In the genomic region with DNA sequence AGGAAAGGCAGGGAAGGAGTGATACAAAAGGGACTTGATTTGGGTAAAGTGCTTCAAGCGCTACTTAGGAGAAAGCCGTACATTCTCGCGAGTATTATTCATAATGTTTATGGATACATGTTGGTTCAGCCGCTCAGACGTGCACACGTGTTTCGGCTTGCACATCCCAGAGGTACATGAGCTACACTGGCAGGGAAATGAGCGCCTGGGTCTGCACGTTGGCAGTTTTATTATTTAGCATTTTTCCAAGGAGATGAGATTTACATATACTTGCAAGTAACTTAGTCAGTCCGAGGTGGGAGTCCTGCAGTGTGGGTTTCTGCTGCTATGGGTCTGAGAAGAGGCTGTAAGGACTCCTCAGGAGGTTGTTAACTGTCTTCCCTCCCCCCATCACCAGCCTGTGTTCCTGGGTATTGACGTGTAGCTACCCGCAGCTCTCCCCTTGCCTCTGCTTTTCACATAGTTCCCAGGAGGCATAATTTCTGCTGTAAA, we compare ENCODE assay signal across 8 cellular contexts. TPM values are rescaled to one million over a fixed set of nuclear protein-coding genes. Genes with fewer than 3 reads are reported as not detected.
DNase-seq lines count a peak whose midpoint lies in the region; ATAC-seq and TF ChIP-seq lines count a peak whose summit lies in the region.

No MANE protein-coding gene starts in this region.

- H2BK15ac ChIP-seq in IMR-90 (ENCODE audit: low read depth, low read length), result no peak overlapping the region

- H3K4ac ChIP-seq in IMR-90 (ENCODE audit: low read depth, low read length), result no peak overlapping the region

- CTCF ChIA-PET in CD8-positive, alpha-beta T cell (lab: Charles Lee), result interaction anchor here (1.0 to 4.4 kb wide), 15 partner anchors 10 to 515 kb away, joined by 3 to 24 read pairs (median 4); no protein-coding TSS in a partner anchor
- CTCF ChIA-PET in IMR-90 (lab: Yijun Ruan, JAX), result interaction anchor here (0.7 kb wide), 1 partner anchor 138 kb away, joined by 3 read pairs; no protein-coding TSS in a partner anchor

- WGBS in IMR-90 (ENCODE audit: extremely low coverage in 2 of 2, insufficient read length in 1 of 2), 2 experiments, result 25% methylated on average over 6 of the region's 13 CpGs; no CpG with 5 or more reads in 1 of the 2 experiments

- no peaks in the 10 kb centered on the region for H3K27me3 Mint-ChIP-seq in CD8-positive, alpha-beta T cell (ENCODE audit: low read depth)
- H3K27me3 Mint-ChIP-seq in activated T-cell treated with anti-CD3 and anti-CD28 coated beads, Interleukin-2, amount 50 U/mL, for 72 hours (ENCODE audit: low read depth), result no peaks in the 10 kb centered on the region
- peaks cover 11% of the 10 kb centered on the region in 2 donors for H3K27me3 Mint-ChIP-seq in stimulated activated naive B cell treated with anti-CD40 and anti-IgM and Interleukin-4, amounts not matched to agents 10 μg/mL and 1 μg/mL and 100 μg/mL, for 72 hours

- H2AK5ac ChIP-seq in IMR-90 (ENCODE audit: low read depth, low read length), result no peak overlapping the region

- H3K4me2 ChIP-seq in IMR-90 (ENCODE audit: low read depth, low read length), result no peak overlapping the region; the same call in 1 of the 2 replicates

- no peak overlapping the region for H2BK20ac ChIP-seq in IMR-90 (ENCODE audit: low read depth, low read length)

- no peak for TF ChIP-seq POLR2A in IMR-90 (IDR thresholded peaks at IDR 0.05; ENCODE audit: low read depth, low read length)

- H3K4me3 ChIP-seq in CD8-positive, alpha-beta T cell (ENCODE audit: low read depth, low read length), result peak overlapping the region; percentile 90
- H3K4me3 ChIP-seq in IMR-90 (ENCODE audit: insufficient read depth, low read depth, low read length), result no peak overlapping the region
- H3K4me3 ChIP-seq in iPS-11a (ENCODE audit: low read depth, low read length), result peak overlapping the region; percentile 52

- H3K9me1 ChIP-seq in IMR-90 (ENCODE audit: insufficient read depth, low read length), result no peaks in the 10 kb centered on the region

- H3K18ac ChIP-seq in IMR-90 (ENCODE audit: low read depth, low read length), result no peak overlapping the region

- H3K14ac ChIP-seq in IMR-90 (replicated peaks; ENCODE audit: low read depth, low read length), result no peak overlapping the region

- no peaks in the 10 kb centered on the region for H3K9me3 Mint-ChIP-seq in CD8-positive, alpha-beta T cell
- H3K9me3 Mint-ChIP-seq in activated T-cell treated with anti-CD3 and anti-CD28 coated beads, Interleukin-2, amount 50 U/mL, for 72 hours, result no peaks in the 10 kb centered on the region
- peaks cover 0 to 2% of the 10 kb centered on the region in 2 donors for H3K9me3 Mint-ChIP-seq in stimulated activated naive B cell treated with anti-CD40 and anti-IgM and Interleukin-4, amounts not matched to agents 10 μg/mL and 1 μg/mL and 100 μg/mL, for 72 hours

- H3K56ac ChIP-seq in IMR-90 (ENCODE audit: extremely low read depth, insufficient read depth, low read length), result no peak overlapping the region

- no peak overlapping the region for H3K9ac ChIP-seq in IMR-90 (ENCODE audit: low read depth, low read length)

- H3K23ac ChIP-seq in IMR-90 (ENCODE audit: low read depth, low read length), result no peak overlapping the region

- H3K36me3 Mint-ChIP-seq in CD8-positive, alpha-beta T cell, result peaks cover 44% of the 10 kb centered on the region
- H3K36me3 Mint-ChIP-seq in activated T-cell treated with anti-CD3 and anti-CD28 coated beads, Interleukin-2, amount 50 U/mL, for 72 hours (ENCODE audit: insufficient read depth in 2 of 2), result peaks cover 14 to 33% of the 10 kb centered on the region in 2 donors
- H3K36me3 Mint-ChIP-seq in stimulated activated naive B cell treated with anti-CD40 and anti-IgM and Interleukin-4, amounts not matched to agents 10 μg/mL and 1 μg/mL and 100 μg/mL, for 72 hours, result peaks cover 0 to 3% of the 10 kb centered on the region in 2 donors

- no peaks in the 10 kb centered on the region for H3K36me3 ChIP-seq in CD8-positive, alpha-beta T cell (ENCODE audit: insufficient read depth, low read length)
- no peaks in the 10 kb centered on the region for H3K36me3 ChIP-seq in IMR-90 (ENCODE audit: control insufficient read depth, insufficient read depth, low read length)

- H3K4me1 Mint-ChIP-seq in CD8-positive, alpha-beta T cell (ENCODE audit: low read depth), result peaks cover 37% of the 10 kb centered on the region
- H3K4me1 Mint-ChIP-seq in activated T-cell treated with anti-CD3 and anti-CD28 coated beads, Interleukin-2, amount 50 U/mL, for 72 hours (ENCODE audit: low read depth), result peaks cover 38% of the 10 kb centered on the region
- H3K4me1 Mint-ChIP-seq in stimulated activated naive B cell treated with anti-CD40 and anti-IgM and Interleukin-4, amounts not matched to agents 10 μg/mL and 1 μg/mL and 100 μg/mL, for 72 hours, result peaks cover 9 to 12% of the 10 kb centered on the region in 2 donors

- no peak overlapping the region for H2BK120ac ChIP-seq in IMR-90 (ENCODE audit: low read depth, low read length)

- no peak overlapping the region for H2BK5ac ChIP-seq in IMR-90 (ENCODE audit: low read depth, low read length, poor library complexity, severe bottlenecking)

- dilution Hi-C loops in IMR-90 (cut with HindIII; ENCODE audit: low sequenced_read_pairs, unreplicated experiment), result no loop called here

- no peak for TF ChIP-seq RAD21 in IMR-90 (IDR thresholded peaks at IDR 0.05; ENCODE audit: low read length)

- peak overlapping the region; percentile 86 for H3K27ac ChIP-seq in CD8-positive, alpha-beta T cell (ENCODE audit: low read depth, low read length)
- H3K27ac ChIP-seq in IMR-90 (ENCODE audit: insufficient read depth, low read length), result no peak overlapping the region

- H4K91ac ChIP-seq in IMR-90 (ENCODE audit: insufficient read depth, low read depth, low read length), result no peak overlapping the region

- no peak overlapping the region for H4K5ac ChIP-seq in IMR-90 (ENCODE audit: low read depth, low read length)

- POLR2A ChIA-PET in CD8-positive, alpha-beta T cell (lab: Charles Lee), result interaction anchor here (0.6 to 7.5 kb wide), 18 partner anchors 10 to 147 kb away, joined by 3 to 96 read pairs (median 6); no protein-coding TSS in a partner anchor
- POLR2A ChIA-PET in IMR-90 (lab: Charles Lee; ENCODE audit: unreplicated experiment), result no interaction called here

- no peaks in the 10 kb centered on the region for H3K27me3 ChIP-seq in CD8-positive, alpha-beta T cell (ENCODE audit: insufficient read depth, low read length)
- peaks cover 50% of the 10 kb centered on the region for H3K27me3 ChIP-seq in IMR-90 (ENCODE audit: control insufficient read depth, insufficient read depth, low read length)

- H3K79me1 ChIP-seq in IMR-90 (ENCODE audit: low read depth in 1 of 2, low read length in 2 of 2), result no peaks in the 10 kb centered on the region

- peaks cover 41% of the 10 kb centered on the region for H3K4me1 ChIP-seq in CD8-positive, alpha-beta T cell (ENCODE audit: insufficient read depth, low read length)
- no peaks in the 10 kb centered on the region; the same call in 1 of the 2 replicates for H3K4me1 ChIP-seq in IMR-90 (ENCODE audit: control insufficient read depth, insufficient read depth, low read length)

- intact Hi-C loops in CD8-positive, alpha-beta T cell (cut with DNase I, micrococcal nuclease), result loop anchor here (1.0 to 5.0 kb wide), 6 partner anchors 10 to 130 kb away; no protein-coding TSS in a partner anchor
- intact Hi-C loops in IMR-90 (cut with micrococcal nuclease), result no loop called here

- H2AK9ac ChIP-seq in IMR-90 (replicated peaks; ENCODE audit: low read depth, low read length, poor library complexity), result no peak overlapping the region

- H3K27ac Mint-ChIP-seq in CD8-positive, alpha-beta T cell, result peak overlapping the region; percentile 95
- H3K27ac Mint-ChIP-seq in activated T-cell treated with anti-CD3 and anti-CD28 coated beads, Interleukin-2, amount 50 U/mL, for 72 hours, result peak overlapping the region; percentile 93
- peak overlapping the region; percentile 43 for H3K27ac Mint-ChIP-seq in stimulated activated naive B cell treated with anti-CD40 and anti-IgM and Interleukin-4, amounts not matched to agents 10 μg/mL and 1 μg/mL and 100 μg/mL, for 72 hours

- in situ Hi-C loops in IMR-90 (cut with MboI; ENCODE audit: low sequenced_read_pairs), result no loop called here

- peak overlapping the region; percentile 96 for H3K4me3 Mint-ChIP-seq in CD8-positive, alpha-beta T cell
- H3K4me3 Mint-ChIP-seq in activated T-cell treated with anti-CD3 and anti-CD28 coated beads, Interleukin-2, amount 50 U/mL, for 72 hours, result peak overlapping the region in 1 of 2 donors; percentile 99
- H3K4me3 Mint-ChIP-seq in stimulated activated naive B cell treated with anti-CD40 and anti-IgM and Interleukin-4, amounts not matched to agents 10 μg/mL and 1 μg/mL and 100 μg/mL, for 72 hours, result peak overlapping the region; percentile 87 to 89

- ATAC-seq in CD8-positive, alpha-beta T cell, result peak; percentile 50
- no peak for ATAC-seq in IMR-90 (ENCODE audit: low read depth)
- peak; percentile 24 for ATAC-seq in activated T-cell treated with anti-CD3 and anti-CD28 coated beads, Interleukin-2, amount 50 U/mL, for 72 hours (replicated peaks in 1 of 2)
- peak; percentile 21 to 33 for ATAC-seq in stimulated activated naive B cell treated with anti-CD40 and anti-IgM and Interleukin-4, amounts not matched to agents 10 μg/mL and 1 μg/mL and 100 μg/mL, for 72 hours (replicated peaks)
- ATAC-seq in HG03520 (IDR thresholded peaks at IDR 0.05; ENCODE audit: unreplicated experiment), result no peak
- no peak for ATAC-seq in HG03521 (IDR thresholded peaks at IDR 0.05; ENCODE audit: unreplicated experiment)

- H4K20me1 ChIP-seq in IMR-90 (ENCODE audit: insufficient read depth, low read length), result no peaks in the 10 kb centered on the region

- peak in 6 of 7 experiments; percentile 33 to 73 (median 58) for DNase-seq in CD8-positive, alpha-beta T cell
- DNase-seq in IMR-90 (peak; percentile 2), epidermal melanocyte (ENCODE audit: insufficient read length, low spot score) (no peak)
- DNase-seq in activated T-cell treated with anti-CD3 and anti-CD28 coated beads, Interleukin-2, amount 50 U/mL, for 72 hours, result peak in 1 of 2 donors; percentile 32
- DNase-seq in stimulated activated naive B cell treated with anti-CD40 and anti-IgM and Interleukin-4, amounts not matched to agents 10 μg/mL and 1 μg/mL and 100 μg/mL, for 72 hours, result no peak

- BruUV-seq in IMR-90 (replicated peaks; lab: Mats Ljungman, UMichigan), result no TSS peak

- no peak overlapping the region for H4K8ac ChIP-seq in IMR-90 (ENCODE audit: low read depth in 2 of 2, low read length in 2 of 2)

- peak overlapping the region; percentile 63 for H2AFZ ChIP-seq in IMR-90 (replicated peaks; ENCODE audit: low read length, poor library complexity)

- H3K9me3 ChIP-seq in CD8-positive, alpha-beta T cell (ENCODE audit: low read length), result no peaks in the 10 kb centered on the region
- H3K9me3 ChIP-seq in IMR-90 (ENCODE audit: control insufficient read depth, insufficient read depth, low read length), result peaks cover 5% of the 10 kb centered on the region; the same call in 1 of the 2 replicates

- no peak for TF ChIP-seq CTCF in CD8-positive, alpha-beta T cell (IDR thresholded peaks at IDR 0.05)
- no peak for TF ChIP-seq CTCF in IMR-90 (conservative IDR thresholded peaks at IDR 0.05; ENCODE audit: low read depth, low read length)

RNA-seq across cellular contexts. Expression of a gene that starts 1.5 kb away (rescaled TPM):
- total RNA-seq in CD8-positive, alpha-beta T cell, result 100 to 1,000 TPM; 429 to 433 TPM
- total RNA-seq in IMR-90 (2012; rRNA removed), result 1.4 and 2.3 TPM in 2 replicates
- polyA plus RNA-seq in IMR-90 (2012; rRNA removed), result 1.4 and 1.6 TPM in 2 replicates
- polyA plus RNA-seq in IMR-90 (2012; cell fraction: cytosol; rRNA removed), result 1.0 and 1.6 TPM in 2 replicates
- polyA plus RNA-seq in IMR-90 (2012; cell fraction: nucleus; rRNA removed; ENCODE audit: low replicate concordance), result 0.76 and 3.6 TPM in 2 replicates
- 100 to 1,000 TPM; 127 to 143 TPM for total RNA-seq in activated T-cell treated with anti-CD3 and anti-CD28 coated beads, Interleukin-2, amount 50 U/mL, for 72 hours

RNA-seq across cellular contexts. Expression of a gene that starts 41.7 kb away (rescaled TPM):
- total RNA-seq in CD8-positive, alpha-beta T cell, result 10 to 100 TPM; 11.5 to 12.1 TPM
- under 0.01 TPM in 1 of 2 replicates, not detected in the other for total RNA-seq in IMR-90 (2012; rRNA removed)
- polyA plus RNA-seq in IMR-90 (2012; rRNA removed), result 0.03 and 0.13 TPM in 2 replicates
- 0.04 and 0.21 TPM in 2 replicates for polyA plus RNA-seq in IMR-90 (2012; cell fraction: cytosol; rRNA removed)
- 0.15 TPM in 1 of 2 replicates, not detected in the other for polyA plus RNA-seq in IMR-90 (2012; cell fraction: nucleus; rRNA removed; ENCODE audit: low replicate concordance)
- 1 to 10 TPM; 2.2 to 3.4 TPM for total RNA-seq in activated T-cell treated with anti-CD3 and anti-CD28 coated beads, Interleukin-2, amount 50 U/mL, for 72 hours

Comparison
In these comparisons a context has a peak if more than half of its experiments do, and no peak if none do; other contexts are left out.
1. ATAC-seq: peak in CD8-positive, alpha-beta T cell (single experiment), activated T-cell treated with anti-CD3 and anti-CD28 coated beads, Interleukin-2, amount 50 U/mL, for 72 hours (2 of 2) and stimulated activated naive B cell treated with anti-CD40 and anti-IgM and Interleukin-4, amounts not matched to agents 10 μg/mL and 1 μg/mL and 100 μg/mL, for 72 hours (2 of 2); none in IMR-90 (single experiment), HG03520 (single experiment) and HG03521 (single experiment).
2. DNase-seq: peak in CD8-positive, alpha-beta T cell (6 of 7) and IMR-90 (single experiment); none in stimulated activated naive B cell treated with anti-CD40 and anti-IgM and Interleukin-4, amounts not matched to agents 10 μg/mL and 1 μg/mL and 100 μg/mL, for 72 hours (single experiment) and epidermal melanocyte (single experiment).
3. H3K27ac Mint-ChIP-seq: peak in every context shown above with its lines; median percentile 95 in CD8-positive, alpha-beta T cell; 93 in activated T-cell treated with anti-CD3 and anti-CD28 coated beads, Interleukin-2, amount 50 U/mL, for 72 hours; 43 in stimulated activated naive B cell treated with anti-CD40 and anti-IgM and Interleukin-4, amounts not matched to agents 10 μg/mL and 1 μg/mL and 100 μg/mL, for 72 hours.
4. RNA of a gene that starts 1.5 kb away (total RNA-seq): 429 to 433 TPM in CD8-positive, alpha-beta T cell and 127 to 143 TPM in activated T-cell treated with anti-CD3 and anti-CD28 coated beads, Interleukin-2, amount 50 U/mL, for 72 hours; 1.4 to 2.3 TPM in IMR-90; every median in the first group is over 10 times any median in the second.